ENCODE assay signal across 25 cellular contexts in the genomic region with DNA sequence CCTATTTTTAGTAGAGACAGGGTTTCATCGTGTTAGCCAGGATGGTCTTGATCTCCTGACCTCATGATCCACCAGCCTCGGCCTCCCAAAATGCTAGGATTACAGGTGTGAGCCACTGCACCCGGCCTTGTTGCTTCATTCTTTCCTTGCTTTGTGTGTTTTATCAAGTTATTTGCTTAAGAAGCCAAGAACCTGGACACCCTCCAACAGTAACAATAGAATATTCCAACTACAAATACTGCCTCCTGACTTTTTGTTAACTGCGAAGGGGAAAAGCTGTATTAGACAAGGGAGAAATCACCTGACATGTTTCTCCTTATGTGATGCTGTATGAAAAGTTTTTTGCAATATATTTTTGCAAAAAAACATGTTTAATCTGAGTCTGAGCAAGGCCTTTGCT.
DNase-seq lines count a peak whose midpoint lies in the region; ATAC-seq, FAIRE-seq and TF ChIP-seq lines count a peak whose summit lies in the region.
"Had no signal": no experiment of that assay in that cellular context is flagged by ENCODE, and none has a peak within 500 bp of the region (broad histone marks: within the 10 kb centered on the region; RNA-seq: fewer than 3 reads in every experiment).

No MANE protein-coding gene starts in this region.

- no peak for ATAC-seq in IMR-90 (ENCODE audit: low read depth)
- ATAC-seq in sciatic nerve = peak; percentile 46
- ATAC-seq: Right ventricle myocardium inferior had no signal

- no peak overlapping the region for H3K56ac ChIP-seq in IMR-90 (ENCODE audit: extremely low read depth, insufficient read depth, low read length)

- peak overlapping the region in 1 of 2 experiments; percentile 40; a peak in 1 of 4 replicates for H4K8ac ChIP-seq in IMR-90 (ENCODE audit: low read depth in 2 of 2, low read length in 2 of 2)

- 0 out of 2 replicates have a peak, but pooled peaks cover 2% of the 10 kb centered on the region for H3K9me1 ChIP-seq in IMR-90 (ENCODE audit: insufficient read depth, low read length)
- no peaks in the 10 kb centered on the region for H3K9me1 ChIP-seq in endothelial cell of umbilical vein (replicated peaks; ENCODE audit: control insufficient read depth, extremely low read depth, insufficient read depth, low read length)

- H3K4me3 Mint-ChIP-seq in activated CD4-positive, alpha-beta T cell treated with anti-CD3 and anti-CD28 coated beads, Interleukin-2, amount 10 ng/mL, durations not matched to agents 24 days and 14 days = no peak overlapping the region
- H3K4me3 Mint-ChIP-seq in nephron progenitor cell = no peak overlapping the region

- H3K27me3 Mint-ChIP-seq in activated CD4-positive, alpha-beta T cell treated with anti-CD3 and anti-CD28 coated beads, Interleukin-2, amount 10 ng/mL, durations not matched to agents 24 days and 14 days = peaks cover 4% of the 10 kb centered on the region
- H3K27me3 Mint-ChIP-seq in nephron progenitor cell (ENCODE audit: low read depth, poor library complexity) = no peaks in the 10 kb centered on the region

- no peak overlapping the region for H3K18ac ChIP-seq in IMR-90 (ENCODE audit: low read depth, low read length)

- H3K36me3 ChIP-seq in IMR-90 (ENCODE audit: control insufficient read depth, insufficient read depth, low read length) (no peaks in the 10 kb centered on the region), endothelial cell of umbilical vein (ENCODE audit: control insufficient read depth in 2 of 2, extremely low read depth in 1 of 2, insufficient read depth in 2 of 2, low read length in 2 of 2) (no peaks in the 10 kb centered on the region)

- H2AK5ac ChIP-seq in IMR-90 (ENCODE audit: low read depth, low read length) = no peak overlapping the region

- H3K9me3 Mint-ChIP-seq in activated CD4-positive, alpha-beta T cell treated with anti-CD3 and anti-CD28 coated beads, Interleukin-2, amount 10 ng/mL, durations not matched to agents 24 days and 14 days = no peaks in the 10 kb centered on the region
- H3K9me3 Mint-ChIP-seq in nephron progenitor cell = no peaks in the 10 kb centered on the region

- H3K27ac Mint-ChIP-seq in activated CD4-positive, alpha-beta T cell treated with anti-CD3 and anti-CD28 coated beads, Interleukin-2, amount 10 ng/mL, durations not matched to agents 24 days and 14 days = no peak overlapping the region
- no peak overlapping the region for H3K27ac Mint-ChIP-seq in nephron progenitor cell

- dilution Hi-C loops in IMR-90 (cut with HindIII; ENCODE audit: low sequenced_read_pairs, unreplicated experiment) = no loop called here
- dilution Hi-C loops in endothelial cell of umbilical vein (cut with MboI; ENCODE audit: extremely low pct_ligation_motif_present, low sequenced_read_pairs) = no loop called here

- TF ChIP-seq CTCF in IMR-90 (conservative IDR thresholded peaks at IDR 0.05; ENCODE audit: low read depth, low read length) (no peak), endothelial cell of umbilical vein (IDR thresholded peaks at IDR 0.05; ENCODE audit: extremely low read depth in 1 of 2, insufficient read depth in 1 of 2, low read depth in 1 of 2, low read length in 2 of 2) (no peak), nephron progenitor cell (IDR thresholded peaks at IDR 0.05) (no peak)

- H3K4me1 ChIP-seq in IMR-90 (ENCODE audit: control insufficient read depth, insufficient read depth, low read length) = peaks cover 5% of the 10 kb centered on the region
- H3K4me1 ChIP-seq in endothelial cell of umbilical vein (ENCODE audit: control insufficient read depth, extremely low read depth, insufficient read depth, low read length) = peaks cover 4% of the 10 kb centered on the region

- peaks cover 4 to 27% of the 10 kb centered on the region in 2 experiments; a peak in 3 of 4 replicates for H3K79me1 ChIP-seq in IMR-90 (ENCODE audit: low read depth in 1 of 2, low read length in 2 of 2)

- H4K91ac ChIP-seq in IMR-90 (ENCODE audit: insufficient read depth, low read depth, low read length) = no peak overlapping the region; the same call in 1 of the 2 replicates

- no peak overlapping the region for H3K23ac ChIP-seq in IMR-90 (ENCODE audit: low read depth, low read length)

- no peaks in the 10 kb centered on the region for H3K4me1 Mint-ChIP-seq in activated CD4-positive, alpha-beta T cell treated with anti-CD3 and anti-CD28 coated beads, Interleukin-2, amount 10 ng/mL, durations not matched to agents 24 days and 14 days
- H3K4me1 Mint-ChIP-seq in nephron progenitor cell = peaks cover 7% of the 10 kb centered on the region

- H3K14ac ChIP-seq in IMR-90 (replicated peaks; ENCODE audit: low read depth, low read length) = no peak overlapping the region

- H3K4me2 ChIP-seq in IMR-90 (ENCODE audit: low read depth, low read length) (no peak overlapping the region), endothelial cell of umbilical vein (ENCODE audit: insufficient read depth, low read length) (no peak overlapping the region)

- no peaks in the 10 kb centered on the region for H3K36me3 Mint-ChIP-seq in activated CD4-positive, alpha-beta T cell treated with anti-CD3 and anti-CD28 coated beads, Interleukin-2, amount 10 ng/mL, durations not matched to agents 24 days and 14 days (ENCODE audit: low read depth)
- no peaks in the 10 kb centered on the region for H3K36me3 Mint-ChIP-seq in nephron progenitor cell (ENCODE audit: low read depth)

- H3K27me3 ChIP-seq in IMR-90 (ENCODE audit: control insufficient read depth, insufficient read depth, low read length) (no peaks in the 10 kb centered on the region), endothelial cell of umbilical vein (ENCODE audit: control insufficient read depth in 2 of 2, insufficient read depth in 2 of 2, low read length in 2 of 2) (no peaks in the 10 kb centered on the region)

- H3K9me3 ChIP-seq in IMR-90 (ENCODE audit: control insufficient read depth, insufficient read depth, low read length) (no peaks in the 10 kb centered on the region), endothelial cell of umbilical vein (replicated peaks; ENCODE audit: control insufficient read depth, insufficient read depth, low read length) (no peaks in the 10 kb centered on the region)

- TF ChIP-seq RAD21 in IMR-90 (IDR thresholded peaks at IDR 0.05; ENCODE audit: low read length) = no peak

- TF ChIP-seq POLR2A in IMR-90 (IDR thresholded peaks at IDR 0.05; ENCODE audit: low read depth, low read length) (no peak), endothelial cell of umbilical vein (IDR thresholded peaks at IDR 0.05; ENCODE audit: low read depth, low read length) (no peak)

- intact Hi-C loops in IMR-90 (cut with micrococcal nuclease) = no loop called here
- intact Hi-C loops in endothelial cell of umbilical vein (cut with micrococcal nuclease) = no loop called here
- intact Hi-C loops in sciatic nerve (cut with DNase I) = no loop called here
- intact Hi-C loops in activated CD4-positive, alpha-beta T cell treated with anti-CD3 and anti-CD28 coated beads, Interleukin-2, amount 10 ng/mL, durations not matched to agents 24 days and 14 days (cut with micrococcal nuclease) = no loop called here

- H3K9ac ChIP-seq in IMR-90 (ENCODE audit: low read depth, low read length) (no peak overlapping the region), endothelial cell of umbilical vein (replicated peaks; ENCODE audit: extremely low read depth, insufficient read depth, low read length) (no peak overlapping the region)

- CTCF ChIA-PET in IMR-90 (lab: Yijun Ruan, JAX) = no interaction called here
- CTCF ChIA-PET in endothelial cell of umbilical vein (lab: Charles Lee) = no interaction called here

- no peaks in the 10 kb centered on the region for H4K20me1 ChIP-seq in IMR-90 (ENCODE audit: insufficient read depth, low read length)
- H4K20me1 ChIP-seq in endothelial cell of umbilical vein (replicated peaks; ENCODE audit: control insufficient read depth, extremely low read depth, insufficient read depth, low read length) = no peaks in the 10 kb centered on the region

- POLR2A ChIA-PET in IMR-90 (lab: Charles Lee; ENCODE audit: unreplicated experiment) = no interaction called here
- POLR2A ChIA-PET in endothelial cell of umbilical vein (lab: Charles Lee) = interaction anchor here (0.7 kb wide), 1 partner anchor 150 kb away, joined by 5 read pairs; no protein-coding TSS in a partner anchor

- H2BK120ac ChIP-seq in IMR-90 (ENCODE audit: low read depth, low read length) = 0 out of 2 replicates have a peak overlapping the region, but pooled peaks have one; percentile 1

- H2AFZ ChIP-seq in IMR-90 (replicated peaks; ENCODE audit: low read length, poor library complexity) = no peak overlapping the region
- no peak overlapping the region for H2AFZ ChIP-seq in endothelial cell of umbilical vein (ENCODE audit: low read depth, low read length)

- peak overlapping the region; percentile 21; the same call in 1 of the 3 replicates for H2BK15ac ChIP-seq in IMR-90 (ENCODE audit: low read depth, low read length)

- H3K27ac ChIP-seq in IMR-90 (ENCODE audit: insufficient read depth, low read length) = no peak overlapping the region
- H3K27ac ChIP-seq in endothelial cell of umbilical vein (ENCODE audit: insufficient read depth, low read depth, low read length) = no peak overlapping the region

- H3K4me3 ChIP-seq in IMR-90 (ENCODE audit: insufficient read depth, low read depth, low read length) = no peak overlapping the region
- no peak overlapping the region for H3K4me3 ChIP-seq in endothelial cell of umbilical vein (replicated peaks in 1 of 3; ENCODE audit: insufficient read depth in 1 of 3, low read depth in 1 of 3, low read length in 3 of 3)
- H3K4me3 ChIP-seq: K562 had no signal

- H2BK5ac ChIP-seq in IMR-90 (ENCODE audit: low read depth, low read length, poor library complexity, severe bottlenecking) = peak overlapping the region; percentile 13

- no peaks in the 10 kb centered on the region for H3K79me2 ChIP-seq in endothelial cell of umbilical vein (ENCODE audit: control insufficient read depth, insufficient read depth, low read length)

- no peak overlapping the region for H2AK9ac ChIP-seq in IMR-90 (replicated peaks; ENCODE audit: low read depth, low read length, poor library complexity)

- peak overlapping the region; percentile 24; the same call in 1 of the 2 replicates for H3K4ac ChIP-seq in IMR-90 (ENCODE audit: low read depth, low read length)

- FAIRE-seq in endothelial cell of umbilical vein (lab: Jason Lieb, UNC) = no peak
- FAIRE-seq: D721Med, GM19239, H1, K562 had no signal

- DNase-seq in IMR-90 (peak; percentile 61), SHP77 (lab: John Stamatoyannopoulos, UW) (peak; percentile 40 to 61), endothelial cell of umbilical vein (ENCODE audit: low read depth, low spot score) (peak; percentile 78), sciatic nerve (ENCODE audit: low spot score) (no peak), NCI-H2171 treated with DMSO at 0.1 percent for 48 hours (lab: John Stamatoyannopoulos, UW) (no peak), nephron progenitor cell (no peak)
- no peak for DNase-seq in activated CD4-positive, alpha-beta T cell treated with anti-CD3 and anti-CD28 coated beads, Interleukin-2, amount 10 ng/mL, durations not matched to agents 24 days and 14 days
- no peak for DNase-seq in activated effector memory CD4-positive, alpha-beta T cell treated with Interleukin-2 at 50 U/mL for 16 hours
- DNase-seq: AML-193, C1 segment of cervical spinal cord, DMS53, EL, GF-D8, MM.1S, NCI-H1048, NCI-H1436 treated with DMSO at 0.1 percent for 48 hours, NCI-H1930, NCI-H2171, NCI-H524 treated with DMSO at 0.1 percent for 48 hours, NCI-H82 had no signal

- in situ Hi-C loops in IMR-90 (cut with MboI; ENCODE audit: low sequenced_read_pairs) = no loop called here

- H4K5ac ChIP-seq in IMR-90 (ENCODE audit: low read depth, low read length) = no peak overlapping the region

- no CpG with 5 or more reads among the region's 4 CpGs for WGBS in IMR-90 (ENCODE audit: extremely low coverage in 2 of 2, insufficient read length in 1 of 2), 2 experiments

- H2BK20ac ChIP-seq in IMR-90 (ENCODE audit: low read depth, low read length) = no peak overlapping the region

- BruUV-seq in IMR-90 (replicated peaks; lab: Mats Ljungman, UMichigan) (no TSS peak), endothelial cell of umbilical vein (replicated peaks; lab: Mats Ljungman, UMichigan) (no TSS peak)

Comparison
In these comparisons a context has a peak if more than half of its experiments do, and no peak if none do; other contexts are left out.
1. DNase-seq: peak in IMR-90 (single experiment), SHP77 (2 of 2) and endothelial cell of umbilical vein (single experiment); none in sciatic nerve (single experiment), activated CD4-positive, alpha-beta T cell treated with anti-CD3 and anti-CD28 coated beads, Interleukin-2, amount 10 ng/mL, durations not matched to agents 24 days and 14 days (single experiment), NCI-H2171 treated with DMSO at 0.1 percent for 48 hours (single experiment), activated effector memory CD4-positive, alpha-beta T cell treated with Interleukin-2 at 50 U/mL for 16 hours (single experiment) and nephron progenitor cell (single experiment).